ENCODE assay signal across 1 cellular context in genomic region chr18:25830787-25831186, GRCh38.
TF ChIP-seq lines count a peak whose summit lies in the region.

No MANE protein-coding gene starts in this region.

TF ChIP-seq in IMR-90, 13 proteins besides CTCF, POLR2A, EP300 and RAD21:
- TF ChIP-seq USF2 (IDR thresholded peaks at IDR 0.05; ENCODE audit: low read depth, low read length) (no peak), FOS (IDR thresholded peaks at IDR 0.05; ENCODE audit: low read depth, low read length) (peak; percentile 32; the same call in 1 of the 2 replicates)
TF ChIP-seq in IMR-90: peak in this region for 1.
